25 cellular contexts compared by ENCODE assay signal in genomic region chr21:25939396-25939761, GRCh38.
A peak's percentile ranks its signal among the peaks of the same experiment; 100 is the strongest.
DNase-seq lines count a peak whose midpoint lies in the region; ATAC-seq, FAIRE-seq and TF ChIP-seq lines count a peak whose summit lies in the region.
"Had no signal": no experiment of that assay in that cellular context is flagged by ENCODE, and none has a peak within 500 bp of the region (broad histone marks: within the 10 kb centered on the region; RNA-seq: fewer than 3 reads in every experiment).

No MANE protein-coding gene starts in this region.

- H3K27me3 ChIP-seq in RWPE2 (ENCODE audit: insufficient read depth, poor library complexity, severe bottlenecking) (no peaks in the 10 kb centered on the region), endothelial cell of umbilical vein (ENCODE audit: control insufficient read depth in 2 of 2, insufficient read depth in 2 of 2, low read length in 2 of 2) (no peaks in the 10 kb centered on the region), gastrocnemius medialis (no peaks in the 10 kb centered on the region)
- H3K27me3 ChIP-seq: BLaER1 treated with 17β-estradiol and CSF1 and Interleukin-3, amounts not matched to agents 10 nM and 100 nM had no signal

- no peak for ATAC-seq in RWPE2 (ENCODE audit: low read depth)
- no peak for ATAC-seq in gastrocnemius medialis
- no peak for ATAC-seq in activated T-cell treated with anti-CD3 and anti-CD28 coated beads, Interleukin-2, amount 50 U/mL, for 4 hours
- ATAC-seq: HCT116, PC-3 had no signal

- no peaks in the 10 kb centered on the region for H3K9me1 ChIP-seq in endothelial cell of umbilical vein (replicated peaks; ENCODE audit: control insufficient read depth, extremely low read depth, insufficient read depth, low read length)

- no peak overlapping the region for H3K9ac ChIP-seq in endothelial cell of umbilical vein (replicated peaks; ENCODE audit: extremely low read depth, insufficient read depth, low read length)
- H3K9ac ChIP-seq: BLaER1 treated with 17β-estradiol and CSF1 and Interleukin-3, amounts not matched to agents 10 nM and 100 nM had no signal

- no peak overlapping the region for H2AFZ ChIP-seq in endothelial cell of umbilical vein (ENCODE audit: low read depth, low read length)

- FAIRE-seq in endothelial cell of umbilical vein (lab: Jason Lieb, UNC), result no peak
- FAIRE-seq: A204.1, GM18507, HTR-8/SVneo had no signal

- H3K4me1 ChIP-seq in RWPE2 (ENCODE audit: insufficient read depth, poor library complexity, severe bottlenecking), result peaks cover 26% of the 10 kb centered on the region
- H3K4me1 ChIP-seq in endothelial cell of umbilical vein (ENCODE audit: control insufficient read depth, extremely low read depth, insufficient read depth, low read length), result peaks cover 61% of the 10 kb centered on the region
- peaks cover 12 to 16% of the 10 kb centered on the region in 2 donors for H3K4me1 ChIP-seq in gastrocnemius medialis

- in situ Hi-C loops in gastrocnemius medialis (cut with MboI; ENCODE audit: low sequenced_read_pairs in 4 of 4), result no loop called here

- H3K9me3 ChIP-seq in RWPE2 (ENCODE audit: severe bottlenecking), result no peaks in the 10 kb centered on the region
- no peaks in the 10 kb centered on the region for H3K9me3 ChIP-seq in endothelial cell of umbilical vein (replicated peaks; ENCODE audit: control insufficient read depth, insufficient read depth, low read length)
- H3K9me3 ChIP-seq in gastrocnemius medialis, result no peaks in the 10 kb centered on the region
- H3K9me3 ChIP-seq: BLaER1 treated with 17β-estradiol and CSF1 and Interleukin-3, amounts not matched to agents 10 nM and 100 nM had no signal

- no peaks in the 10 kb centered on the region for H4K20me1 ChIP-seq in endothelial cell of umbilical vein (replicated peaks; ENCODE audit: control insufficient read depth, extremely low read depth, insufficient read depth, low read length)

- no peaks in the 10 kb centered on the region for H3K9me3 Mint-ChIP-seq in activated CD4-positive, alpha-beta T cell treated with anti-CD3 and anti-CD28 coated beads, Interleukin-2, amount 10 ng/mL, durations not matched to agents 24 days and 14 days
- no peaks in the 10 kb centered on the region for H3K9me3 Mint-ChIP-seq in activated T-cell treated with anti-CD3 and anti-CD28 coated beads, Interleukin-2, amount 50 U/mL, for 4 hours
- H3K9me3 Mint-ChIP-seq: CD8-positive, alpha-beta memory T cell; IgD-negative memory B cell had no signal

- CTCF ChIA-PET in endothelial cell of umbilical vein (lab: Charles Lee), result no interaction called here

- H3K4me3 ChIP-seq in RWPE2 (ENCODE audit: severe bottlenecking) (no peak overlapping the region), endothelial cell of umbilical vein (replicated peaks in 1 of 3; ENCODE audit: insufficient read depth in 1 of 3, low read depth in 1 of 3, low read length in 3 of 3) (no peak overlapping the region), gastrocnemius medialis (no peak overlapping the region)
- H3K4me3 ChIP-seq: BLaER1 treated with 17β-estradiol and CSF1 and Interleukin-3, amounts not matched to agents 10 nM and 100 nM had no signal

- H3K4me3 Mint-ChIP-seq in activated CD4-positive, alpha-beta T cell treated with anti-CD3 and anti-CD28 coated beads, Interleukin-2, amount 10 ng/mL, durations not matched to agents 24 days and 14 days, result no peak overlapping the region
- no peak overlapping the region for H3K4me3 Mint-ChIP-seq in activated T-cell treated with anti-CD3 and anti-CD28 coated beads, Interleukin-2, amount 50 U/mL, for 4 hours
- H3K4me3 Mint-ChIP-seq: CD8-positive, alpha-beta memory T cell; IgD-negative memory B cell had no signal

- TF ChIP-seq POLR2A in endothelial cell of umbilical vein (IDR thresholded peaks at IDR 0.05; ENCODE audit: low read depth, low read length) (no peak), gastrocnemius medialis (IDR thresholded peaks at IDR 0.05) (no peak)

- H3K27ac ChIP-seq in RWPE2 (ENCODE audit: poor library complexity, severe bottlenecking), result peak overlapping the region; percentile 17
- peak overlapping the region; percentile 40 for H3K27ac ChIP-seq in endothelial cell of umbilical vein (ENCODE audit: insufficient read depth, low read depth, low read length)
- H3K27ac ChIP-seq in gastrocnemius medialis, result peak overlapping the region; percentile 8 to 78 (median 17)
- H3K27ac ChIP-seq: BLaER1 treated with 17β-estradiol and CSF1 and Interleukin-3, amounts not matched to agents 10 nM and 100 nM had no signal

- POLR2A ChIA-PET in endothelial cell of umbilical vein (lab: Charles Lee), result no interaction called here

- peaks cover 31% of the 10 kb centered on the region for H3K79me2 ChIP-seq in endothelial cell of umbilical vein (ENCODE audit: control insufficient read depth, insufficient read depth, low read length)

- H3K36me3 ChIP-seq in RWPE2 (ENCODE audit: low read depth), result 0 out of 2 replicates have a peak, but pooled peaks cover 3% of the 10 kb centered on the region
- no peaks in the 10 kb centered on the region for H3K36me3 ChIP-seq in endothelial cell of umbilical vein (ENCODE audit: control insufficient read depth in 2 of 2, extremely low read depth in 1 of 2, insufficient read depth in 2 of 2, low read length in 2 of 2)
- H3K36me3 ChIP-seq in gastrocnemius medialis, result no peaks in the 10 kb centered on the region

- BruUV-seq in endothelial cell of umbilical vein (replicated peaks; lab: Mats Ljungman, UMichigan), result no TSS peak

- no peak overlapping the region for H3K27ac Mint-ChIP-seq in activated CD4-positive, alpha-beta T cell treated with anti-CD3 and anti-CD28 coated beads, Interleukin-2, amount 10 ng/mL, durations not matched to agents 24 days and 14 days
- H3K27ac Mint-ChIP-seq: CD8-positive, alpha-beta memory T cell; IgD-negative memory B cell had no signal

- H3K4me1 Mint-ChIP-seq in activated CD4-positive, alpha-beta T cell treated with anti-CD3 and anti-CD28 coated beads, Interleukin-2, amount 10 ng/mL, durations not matched to agents 24 days and 14 days, result peaks cover 7% of the 10 kb centered on the region
- no peaks in the 10 kb centered on the region for H3K4me1 Mint-ChIP-seq in activated T-cell treated with anti-CD3 and anti-CD28 coated beads, Interleukin-2, amount 50 U/mL, for 4 hours (ENCODE audit: low read depth)
- H3K4me1 Mint-ChIP-seq: CD8-positive, alpha-beta memory T cell had no signal

- TF ChIP-seq CTCF in RWPE2 (IDR thresholded peaks at IDR 0.05; ENCODE audit: poor library complexity, severe bottlenecking) (no peak), endothelial cell of umbilical vein (IDR thresholded peaks at IDR 0.05; ENCODE audit: extremely low read depth in 1 of 2, insufficient read depth in 1 of 2, low read depth in 1 of 2, low read length in 2 of 2) (no peak), gastrocnemius medialis (IDR thresholded peaks at IDR 0.05 in 4 of 5, conservative IDR thresholded peaks at IDR 0.05 in 1 of 5) (no peak)

- peak overlapping the region; percentile 17 for H3K4me2 ChIP-seq in endothelial cell of umbilical vein (ENCODE audit: insufficient read depth, low read length)
- H3K4me2 ChIP-seq: BLaER1 treated with 17β-estradiol and CSF1 and Interleukin-3, amounts not matched to agents 10 nM and 100 nM had no signal

- H3K27me3 Mint-ChIP-seq in activated CD4-positive, alpha-beta T cell treated with anti-CD3 and anti-CD28 coated beads, Interleukin-2, amount 10 ng/mL, durations not matched to agents 24 days and 14 days, result no peaks in the 10 kb centered on the region
- no peaks in the 10 kb centered on the region for H3K27me3 Mint-ChIP-seq in activated T-cell treated with anti-CD3 and anti-CD28 coated beads, Interleukin-2, amount 50 U/mL, for 4 hours (ENCODE audit: low read depth)
- H3K27me3 Mint-ChIP-seq: CD8-positive, alpha-beta memory T cell; IgD-negative memory B cell had no signal

- dilution Hi-C loops in endothelial cell of umbilical vein (cut with MboI; ENCODE audit: extremely low pct_ligation_motif_present, low sequenced_read_pairs), result no loop called here

- DNase-seq in activated CD4-positive, alpha-beta T cell treated with anti-CD3 and anti-CD28 coated beads, Interleukin-2, amount 10 ng/mL, durations not matched to agents 24 days and 14 days, result peak; percentile 7
- no peak for DNase-seq in activated CD4-positive, alpha-beta T cell treated with anti-CD3 and anti-CD28 coated beads, Interleukin-2, amount 50 U/mL, for 48 hours
- DNase-seq in RWPE2 (ENCODE audit: low spot score), result no peak
- no peak for DNase-seq in endothelial cell of umbilical vein (ENCODE audit: low read depth, low spot score)
- DNase-seq in gastrocnemius medialis, result no peak
- DNase-seq in GM19240 (ENCODE audit: insufficient read length, low spot score), result no peak
- no peak for DNase-seq in activated T-cell treated with anti-CD3 and anti-CD28 coated beads, Interleukin-2, amount 50 U/mL, for 4 hours
- no peak for DNase-seq in NCI-H510A (lab: John Stamatoyannopoulos, UW)
- DNase-seq: CD8-positive, alpha-beta memory T cell; DMS53; GOT3; Kasumi-1; MM.1S; NCI-H1105; NCI-H2081; NCI-H524; NCI-H82; PC-3; RPMI8226 had no signal

- H3K36me3 Mint-ChIP-seq in activated CD4-positive, alpha-beta T cell treated with anti-CD3 and anti-CD28 coated beads, Interleukin-2, amount 10 ng/mL, durations not matched to agents 24 days and 14 days (ENCODE audit: low read depth), result peaks cover 2% of the 10 kb centered on the region
- no peaks in the 10 kb centered on the region for H3K36me3 Mint-ChIP-seq in activated T-cell treated with anti-CD3 and anti-CD28 coated beads, Interleukin-2, amount 50 U/mL, for 4 hours (ENCODE audit: insufficient read depth)
- H3K36me3 Mint-ChIP-seq: CD8-positive, alpha-beta memory T cell had no signal

- intact Hi-C loops in activated CD4-positive, alpha-beta T cell treated with anti-CD3 and anti-CD28 coated beads, Interleukin-2, amount 10 ng/mL, durations not matched to agents 24 days and 14 days (cut with micrococcal nuclease), result no loop called here
- intact Hi-C loops in endothelial cell of umbilical vein (cut with micrococcal nuclease) (no loop called here), gastrocnemius medialis (cut with DNase I; ENCODE audit: low total_unique reads) (no loop called here)

TF ChIP-seq in endothelial cell of umbilical vein, 7 proteins besides CTCF, POLR2A, EP300 and RAD21:
- TF ChIP-seq POLR2AphosphoS5 (IDR thresholded peaks at IDR 0.05; ENCODE audit: insufficient read depth, low read depth, low read length) (no peak), MYC (IDR thresholded peaks at IDR 0.05; ENCODE audit: low read depth, low read length) (no peak), GATA2 (IDR thresholded peaks at IDR 0.05; ENCODE audit: insufficient read depth, insufficient read length, low read depth, low read length) (no peak), FOS (IDR thresholded peaks at IDR 0.05; ENCODE audit: borderline replicate concordance, insufficient read depth, low read length) (no peak), JUN (IDR thresholded peaks at IDR 0.05; ENCODE audit: borderline replicate concordance, insufficient read depth, insufficient read length, low read depth) (no peak), EZH2 (IDR thresholded peaks at IDR 0.05; ENCODE audit: borderline replicate concordance, low read depth, low read length, severe bottlenecking) (no peak), MAX (IDR thresholded peaks at IDR 0.05; ENCODE audit: insufficient read depth, insufficient read length) (no peak)
